In the genomic region with DNA sequence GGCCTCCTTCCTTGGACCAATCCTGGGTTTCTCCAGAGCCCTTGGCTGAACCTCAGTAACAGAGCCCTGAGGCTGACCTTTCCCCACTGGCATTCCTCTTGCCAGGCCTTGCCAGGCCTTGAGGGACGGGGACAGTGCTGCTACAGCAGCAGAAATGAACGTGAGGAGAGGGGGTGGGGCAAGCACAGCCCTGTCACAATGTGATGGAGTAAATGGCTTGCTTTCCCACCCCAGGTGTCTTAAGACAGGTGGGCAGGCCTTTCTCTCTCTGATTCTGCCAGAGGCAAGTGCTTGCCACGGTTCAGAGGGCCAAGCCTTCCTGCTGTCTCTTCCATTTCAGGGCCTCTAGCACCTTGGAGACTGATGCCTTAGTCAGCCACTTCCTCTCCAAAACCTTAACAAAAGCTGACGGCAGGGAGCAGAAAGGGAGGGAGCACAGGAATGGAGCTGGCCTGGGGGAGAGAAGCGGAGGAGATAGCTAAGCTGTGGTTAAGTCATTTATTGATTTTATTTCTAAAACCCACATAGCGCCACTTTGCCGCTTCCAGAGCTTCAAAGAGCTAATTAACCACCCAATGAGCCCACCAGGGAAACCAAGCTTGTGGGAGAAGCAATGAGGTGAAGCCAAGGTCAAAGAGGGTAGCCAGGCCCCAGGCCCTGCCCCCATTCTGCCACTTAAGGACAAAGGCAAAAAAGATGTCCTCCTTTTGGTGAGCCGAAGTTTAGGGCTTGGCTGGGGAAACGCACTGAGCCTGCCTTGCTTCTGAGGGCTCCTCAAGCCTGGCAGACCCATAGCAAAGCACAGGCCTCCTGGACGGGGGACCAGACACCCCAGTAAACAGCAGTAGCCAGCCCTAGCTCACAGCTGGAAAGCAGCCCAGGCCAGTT, we compare ENCODE assay signal across 8 cellular contexts. TPM values are rescaled to one million over a fixed set of nuclear protein-coding genes. Genes with fewer than 3 reads are reported as not detected.
DNase-seq lines count a peak whose midpoint lies in the region; ATAC-seq, FAIRE-seq and TF ChIP-seq lines count a peak whose summit lies in the region.

No MANE protein-coding gene starts in this region.

- H3K27ac ChIP-seq in endodermal cell (ENCODE audit: low read depth, low read length), result peak overlapping the region; percentile 77

- H3K4me1 Mint-ChIP-seq in endodermal cell (peaks cover 46% of the 10 kb centered on the region), natural killer cell (peaks cover 80 to 86% of the 10 kb centered on the region in 2 donors)

- peak overlapping the region; percentile 87 for H3K27ac Mint-ChIP-seq in endodermal cell
- H3K27ac Mint-ChIP-seq in natural killer cell, result peak overlapping the region; percentile 95 to 96

- peak; percentile 73 for FAIRE-seq in RCC 7860 (lab: Jason Lieb, UNC)

- DNase-seq in NCI-H2171 treated with DMSO at 0.1 percent for 48 hours (lab: John Stamatoyannopoulos, UW) (peak; percentile 26), NCI-H2171 (lab: John Stamatoyannopoulos, UW) (no peak), RCC 7860 (ENCODE audit: low spot score) (peak; percentile 71), endodermal cell (peak; percentile 83), natural killer cell (no peak), dedifferentiated amniotic fluid mesenchymal stem cell (ENCODE audit: extremely low spot score) (no peak)

- 61 to 64% methylated on average over 7 to 8 of the region's 10 CpGs for WGBS in endodermal cell (ENCODE audit: insufficient coverage in 1 of 2, insufficient read length in 1 of 2), 2 experiments

- H3K4me3 ChIP-seq in endodermal cell (ENCODE audit: low read length), result no peak overlapping the region

- intact Hi-C loops in natural killer cell (cut with micrococcal nuclease), result no loop called here

- ATAC-seq in natural killer cell (peak in 2 of 3 donors; percentile 1 to 14), HG02970 (IDR thresholded peaks at IDR 0.05; ENCODE audit: low FRiP score, unreplicated experiment) (no peak), HG03521 (IDR thresholded peaks at IDR 0.05; ENCODE audit: unreplicated experiment) (no peak)

- H3K36me3 Mint-ChIP-seq in endodermal cell (ENCODE audit: low read depth) (peaks cover 51% of the 10 kb centered on the region), natural killer cell (peaks cover 12% of the 10 kb centered on the region)

- H3K9me3 Mint-ChIP-seq in endodermal cell (no peaks in the 10 kb centered on the region), natural killer cell (no peaks in the 10 kb centered on the region)

- peaks cover 52% of the 10 kb centered on the region for H3K36me3 ChIP-seq in endodermal cell (ENCODE audit: control insufficient read depth, insufficient read depth, low read length)

- peaks cover 16% of the 10 kb centered on the region for H3K4me1 ChIP-seq in endodermal cell (ENCODE audit: control insufficient read depth, insufficient read depth, low read length)

- no peak overlapping the region for H3K9ac ChIP-seq in endodermal cell (ENCODE audit: extremely low read depth, low read length, poor library complexity, severe bottlenecking)

- TF ChIP-seq CTCF in endodermal cell (conservative IDR thresholded peaks at IDR 0.05) (no peak), natural killer cell (IDR thresholded peaks at IDR 0.05) (no peak)

- H3K9me3 ChIP-seq in endodermal cell (ENCODE audit: control insufficient read depth, low read length), result no peaks in the 10 kb centered on the region

- H3K4me3 Mint-ChIP-seq in endodermal cell (peak overlapping the region; percentile 8), natural killer cell (peak overlapping the region; percentile 83)

- H3K27me3 ChIP-seq in endodermal cell (ENCODE audit: control insufficient read depth, insufficient read depth, low read length, poor library complexity, severe bottlenecking), result no peaks in the 10 kb centered on the region

- H3K27me3 Mint-ChIP-seq in endodermal cell (ENCODE audit: insufficient read depth), result no peaks in the 10 kb centered on the region
- no peaks in the 10 kb centered on the region for H3K27me3 Mint-ChIP-seq in natural killer cell (ENCODE audit: low read depth in 2 of 2)

RNA-seq across cellular contexts. Expression of a gene that starts 3.4 kb away (rescaled TPM):
- total RNA-seq in endodermal cell, result 1 to 10 TPM; 1.1 to 1.2 TPM
- polyA plus RNA-seq in endodermal cell (2013, experiment 1 of 2), result 2.0 TPM
- 1.3 TPM for polyA plus RNA-seq in endodermal cell (2013, experiment 2 of 2)
- total RNA-seq in natural killer cell, result 1 to 10 TPM; 4.1 to 8.4 (median 6.1) TPM

RNA-seq across cellular contexts. Expression of a gene that starts 15.2 kb away (rescaled TPM):
- 100 to 1,000 TPM; 331 to 399 TPM for total RNA-seq in endodermal cell
- polyA plus RNA-seq in endodermal cell (2013, experiment 1 of 2), result 250 TPM
- polyA plus RNA-seq in endodermal cell (2013, experiment 2 of 2), result 216 TPM
- 100 to 1,000 TPM; 841 to 864 (median 845) TPM for total RNA-seq in natural killer cell

RNA-seq across cellular contexts. Expression of a gene that starts 19.2 kb away (rescaled TPM):
- 1 to 10 TPM in 1 of 2 donors, under 1 TPM in 1; 0.86 to 1.9 TPM for total RNA-seq in endodermal cell
- 5.0 TPM for polyA plus RNA-seq in endodermal cell (2013, experiment 1 of 2)
- polyA plus RNA-seq in endodermal cell (2013, experiment 2 of 2), result 3.8 TPM
- total RNA-seq in natural killer cell, result 100 to 1,000 TPM; 371 to 417 (median 394) TPM

RNA-seq across cellular contexts. Expression of a gene that starts 39.9 kb away (rescaled TPM):
- 10 to 100 TPM; 24.7 to 32.4 TPM for total RNA-seq in endodermal cell
- polyA plus RNA-seq in endodermal cell (2013, experiment 1 of 2), result 20.7 TPM
- 18.3 TPM for polyA plus RNA-seq in endodermal cell (2013, experiment 2 of 2)
- 10 to 100 TPM; 38.3 to 40.6 (median 38.7) TPM for total RNA-seq in natural killer cell

RNA-seq across cellular contexts. Expression of a gene that starts 40.2 kb away (rescaled TPM):
- total RNA-seq in endodermal cell (1 to 10 TPM in 1 of 2 donors, under 1 TPM in 1; 1.00 to 1.5 TPM), natural killer cell (1 to 10 TPM; 2.9 to 9.6 (median 7.7) TPM)
- polyA plus RNA-seq in endodermal cell (2013, experiment 1 of 2), result 26.7 TPM
- polyA plus RNA-seq in endodermal cell (2013, experiment 2 of 2), result 29.3 TPM

Comparison
In these comparisons a context has a peak if more than half of its experiments do, and no peak if none do; other contexts are left out.
1. DNase-seq: peak in NCI-H2171 treated with DMSO at 0.1 percent for 48 hours (single experiment), RCC 7860 (single experiment) and endodermal cell (single experiment); none in NCI-H2171 (single experiment), natural killer cell (single experiment) and dedifferentiated amniotic fluid mesenchymal stem cell (single experiment).
2. ATAC-seq: peak in natural killer cell (2 of 3); none in HG02970 (single experiment) and HG03521 (single experiment).
3. RNA of a gene that starts 19.2 kb away (total RNA-seq): 371 to 417 TPM in natural killer cell; 0.86 to 1.9 TPM in endodermal cell; every median in the first group is over 100 times any median in the second.